ENCODE assay signal across 15 cellular contexts in the genomic region with DNA sequence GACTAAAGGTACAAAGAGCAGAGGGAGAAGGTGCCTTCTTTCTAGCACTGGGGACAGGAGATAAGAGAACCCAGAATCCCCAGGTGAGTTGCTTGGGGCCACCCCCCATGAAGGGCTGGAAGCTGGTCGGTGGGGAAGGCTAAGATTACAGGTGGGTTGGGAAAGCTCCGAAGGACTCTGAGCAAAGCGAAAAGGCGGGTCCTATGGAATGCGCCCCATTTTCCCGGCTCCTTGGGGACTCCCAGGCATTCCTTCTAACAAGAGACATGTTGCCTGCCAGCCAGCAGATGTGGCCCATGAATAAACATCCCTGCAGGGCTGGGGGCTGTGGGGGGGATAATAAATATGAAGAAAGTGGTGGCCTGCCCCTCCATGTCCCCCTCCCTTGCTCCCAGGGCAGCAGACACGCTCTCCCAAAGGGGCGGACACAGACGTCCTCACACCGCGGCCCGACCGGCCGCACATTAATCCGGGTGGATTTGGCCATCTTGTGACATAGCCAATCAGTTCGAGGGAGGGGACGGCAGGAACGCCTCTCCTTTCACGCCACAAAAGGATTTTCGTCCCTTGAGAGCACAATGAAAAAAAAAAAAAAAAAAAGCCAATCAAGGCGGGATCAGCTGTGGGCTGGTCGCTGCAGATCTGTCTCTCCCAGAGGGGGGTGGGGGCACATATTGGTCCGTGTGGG.
DNase-seq lines count a peak whose midpoint lies in the region; ATAC-seq and TF ChIP-seq lines count a peak whose summit lies in the region.
"Had no signal": no experiment of that assay in that cellular context is flagged by ENCODE, and none has a peak within 500 bp of the region (broad histone marks: within the 10 kb centered on the region; RNA-seq: fewer than 3 reads in every experiment).

No MANE protein-coding gene starts in this region.

- H3K36me3 Mint-ChIP-seq in neural progenitor cell: no peaks in the 10 kb centered on the region

- peaks cover 55% of the 10 kb centered on the region for H3K27me3 ChIP-seq in NT2/D1 (ENCODE audit: insufficient read depth, insufficient read length)
- peaks cover 91% of the 10 kb centered on the region for H3K27me3 ChIP-seq in foreskin keratinocyte
- H3K27me3 ChIP-seq in neural progenitor cell: peaks cover 14% of the 10 kb centered on the region
- H3K27me3 ChIP-seq: pancreas had no signal

- no peak for TF ChIP-seq CTCF in foreskin keratinocyte (conservative IDR thresholded peaks at IDR 0.05)
- no peak for TF ChIP-seq CTCF in neural progenitor cell (IDR thresholded peaks at IDR 0.05)

- H3K4me2 ChIP-seq in neural progenitor cell: peak overlapping the region; percentile 92

- no peaks in the 10 kb centered on the region for H3K79me2 ChIP-seq in neural progenitor cell (ENCODE audit: low read depth)

- DNase-seq in AG20443 (ENCODE audit: low spot score) (peak; percentile 21), NT2/D1 (ENCODE audit: low read depth, low spot score) (no peak), foreskin keratinocyte (no peak), neural progenitor cell (ENCODE audit: low spot score) (peak; percentile 91), AG08396 (ENCODE audit: low spot score) (no peak)
- DNase-seq: activated CD8-positive, alpha-beta T cell treated with anti-CD3 and anti-CD28 coated beads for 36 hours; activated gamma-delta T cell treated with Interleukin-2 at 50 U/mL for 16 hours; NCI-H146; NCI-H526 treated with DMSO at 0.1 percent for 48 hours; pancreas; SIG-M5; stimulated activated CD4-positive, alpha-beta T cell treated with anti-CD3 and anti-CD28 coated beads, Interleukin-1b, Interleukin-23, amount 100 ng/mL, for 48 hours had no signal

- peak overlapping the region; percentile 38 for H2AFZ ChIP-seq in neural progenitor cell (replicated peaks)

- H3K9me3 Mint-ChIP-seq in neural progenitor cell: no peaks in the 10 kb centered on the region

- no peaks in the 10 kb centered on the region; the same call in 1 of the 2 replicates for H3K9me3 ChIP-seq in NT2/D1 (ENCODE audit: insufficient read depth, low read length)
- no peaks in the 10 kb centered on the region for H3K9me3 ChIP-seq in neural progenitor cell (ENCODE audit: low read depth)
- H3K9me3 ChIP-seq: pancreas had no signal

- H3K27ac Mint-ChIP-seq in neural progenitor cell: peak overlapping the region; percentile 4
- H3K27ac Mint-ChIP-seq: activated CD8-positive, alpha-beta T cell treated with anti-CD3 and anti-CD28 coated beads for 36 hours had no signal

- peak overlapping the region; percentile 86 for H3K4me3 Mint-ChIP-seq in neural progenitor cell
- H3K4me3 Mint-ChIP-seq: activated CD8-positive, alpha-beta T cell treated with anti-CD3 and anti-CD28 coated beads for 36 hours had no signal

- H3K27ac ChIP-seq in foreskin keratinocyte (no peak overlapping the region), neural progenitor cell (no peak overlapping the region)
- H3K27ac ChIP-seq: pancreas had no signal

- peak; percentile 29 for ATAC-seq in foreskin keratinocyte
- ATAC-seq in HG03280 (IDR thresholded peaks at IDR 0.05; ENCODE audit: unreplicated experiment): no peak
- ATAC-seq in GM21786 (IDR thresholded peaks at IDR 0.05; ENCODE audit: unreplicated experiment): no peak
- ATAC-seq in HG03045 (IDR thresholded peaks at IDR 0.05; ENCODE audit: unreplicated experiment): no peak
- ATAC-seq: activated CD8-positive, alpha-beta T cell treated with anti-CD3 and anti-CD28 coated beads for 36 hours had no signal

- peaks cover 39% of the 10 kb centered on the region for H3K4me1 Mint-ChIP-seq in neural progenitor cell

- peaks cover 49% of the 10 kb centered on the region for H3F3A ChIP-seq in neural progenitor cell (ENCODE audit: low read depth)

- H3K4me3 ChIP-seq in NT2/D1 (ENCODE audit: insufficient read length, low read depth) (peak overlapping the region; percentile 30), neural progenitor cell (peak overlapping the region; percentile 51)

- H3K4me1 ChIP-seq in NT2/D1 (ENCODE audit: insufficient read depth, insufficient read length): peaks cover 5% of the 10 kb centered on the region
- no peaks in the 10 kb centered on the region for H3K4me1 ChIP-seq in foreskin keratinocyte
- peaks cover 51% of the 10 kb centered on the region for H3K4me1 ChIP-seq in neural progenitor cell
- H3K4me1 ChIP-seq: pancreas had no signal

- no peaks in the 10 kb centered on the region for H4K20me1 ChIP-seq in neural progenitor cell (ENCODE audit: low read depth)

- H3K9ac ChIP-seq in NT2/D1 (ENCODE audit: insufficient read length, low read depth) (no peak overlapping the region), neural progenitor cell (no peak overlapping the region)

- H3K36me3 ChIP-seq in NT2/D1 (ENCODE audit: insufficient read depth, insufficient read length, low read length): no peaks in the 10 kb centered on the region
- H3K36me3 ChIP-seq in neural progenitor cell: no peaks in the 10 kb centered on the region
- H3K36me3 ChIP-seq: pancreas had no signal

- H3K27me3 Mint-ChIP-seq in neural progenitor cell (ENCODE audit: insufficient read depth, low read depth): peaks cover 26% of the 10 kb centered on the region

Comparison
In these comparisons a context has a peak if more than half of its experiments do, and no peak if none do; other contexts are left out.
1. DNase-seq: peak in AG20443 (single experiment) and neural progenitor cell (single experiment); none in NT2/D1 (single experiment), foreskin keratinocyte (0 of 2) and AG08396 (single experiment).